1 cellular context compared by ENCODE assay signal in the genomic region with DNA sequence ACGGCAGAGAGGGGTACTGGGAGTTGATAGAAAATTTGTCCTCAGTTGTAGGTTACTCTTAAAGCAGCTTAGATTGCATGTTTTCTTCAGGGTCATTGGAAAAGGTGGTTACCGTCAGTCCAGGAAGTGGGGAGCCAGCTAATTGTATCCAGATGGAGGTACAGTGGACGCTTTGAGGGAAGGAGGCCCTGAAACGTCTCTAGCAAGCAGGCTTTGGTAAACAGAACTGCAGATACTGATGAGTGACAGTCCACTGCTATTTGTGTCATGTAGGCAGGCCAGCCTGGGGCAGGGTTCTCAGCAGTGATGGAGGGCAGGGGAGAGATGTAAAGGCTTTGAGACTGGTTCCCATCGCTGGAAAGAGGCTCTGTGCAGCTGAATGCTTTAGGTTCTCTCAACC.
TF ChIP-seq lines count a peak whose summit lies in the region.

No MANE protein-coding gene starts in this region.

TF ChIP-seq in SK-N-SH treated with all-trans-retinoic acid at 6 μM for 48 hours, 23 proteins besides CTCF, POLR2A, EP300 and RAD21 (continued from another document):
- TF ChIP-seq, protein P1, sequence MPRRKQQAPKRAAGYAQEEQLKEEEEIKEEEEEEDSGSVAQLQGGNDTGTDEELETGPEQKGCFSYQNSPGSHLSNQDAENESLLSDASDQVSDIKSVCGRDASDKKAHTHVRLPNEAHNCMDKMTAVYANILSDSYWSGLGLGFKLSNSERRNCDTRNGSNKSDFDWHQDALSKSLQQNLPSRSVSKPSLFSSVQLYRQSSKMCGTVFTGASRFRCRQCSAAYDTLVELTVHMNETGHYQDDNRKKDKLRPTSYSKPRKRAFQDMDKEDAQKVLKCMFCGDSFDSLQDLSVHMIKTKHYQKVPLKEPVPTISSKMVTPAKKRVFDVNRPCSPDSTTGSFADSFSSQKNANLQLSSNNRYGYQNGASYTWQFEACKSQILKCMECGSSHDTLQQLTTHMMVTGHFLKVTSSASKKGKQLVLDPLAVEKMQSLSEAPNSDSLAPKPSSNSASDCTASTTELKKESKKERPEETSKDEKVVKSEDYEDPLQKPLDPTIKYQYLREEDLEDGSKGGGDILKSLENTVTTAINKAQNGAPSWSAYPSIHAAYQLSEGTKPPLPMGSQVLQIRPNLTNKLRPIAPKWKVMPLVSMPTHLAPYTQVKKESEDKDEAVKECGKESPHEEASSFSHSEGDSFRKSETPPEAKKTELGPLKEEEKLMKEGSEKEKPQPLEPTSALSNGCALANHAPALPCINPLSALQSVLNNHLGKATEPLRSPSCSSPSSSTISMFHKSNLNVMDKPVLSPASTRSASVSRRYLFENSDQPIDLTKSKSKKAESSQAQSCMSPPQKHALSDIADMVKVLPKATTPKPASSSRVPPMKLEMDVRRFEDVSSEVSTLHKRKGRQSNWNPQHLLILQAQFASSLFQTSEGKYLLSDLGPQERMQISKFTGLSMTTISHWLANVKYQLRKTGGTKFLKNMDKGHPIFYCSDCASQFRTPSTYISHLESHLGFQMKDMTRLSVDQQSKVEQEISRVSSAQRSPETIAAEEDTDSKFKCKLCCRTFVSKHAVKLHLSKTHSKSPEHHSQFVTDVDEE (CRISPR knock-in tag; IDR thresholded peaks at IDR 0.05): peak; percentile 77
- TF ChIP-seq ESRRG (CRISPR knock-in tag; IDR thresholded peaks at IDR 0.05) (no peak), TCF4 (CRISPR knock-in tag; IDR thresholded peaks at IDR 0.05; ENCODE audit: borderline replicate concordance) (peak; percentile 65; the same call in 1 of the 2 replicates), ZFP3 (CRISPR knock-in tag; IDR thresholded peaks at IDR 0.05) (no peak), PPARA (CRISPR knock-in tag; IDR thresholded peaks at IDR 0.05; ENCODE audit: borderline replicate concordance) (no peak)
- TF ChIP-seq, protein P2, sequence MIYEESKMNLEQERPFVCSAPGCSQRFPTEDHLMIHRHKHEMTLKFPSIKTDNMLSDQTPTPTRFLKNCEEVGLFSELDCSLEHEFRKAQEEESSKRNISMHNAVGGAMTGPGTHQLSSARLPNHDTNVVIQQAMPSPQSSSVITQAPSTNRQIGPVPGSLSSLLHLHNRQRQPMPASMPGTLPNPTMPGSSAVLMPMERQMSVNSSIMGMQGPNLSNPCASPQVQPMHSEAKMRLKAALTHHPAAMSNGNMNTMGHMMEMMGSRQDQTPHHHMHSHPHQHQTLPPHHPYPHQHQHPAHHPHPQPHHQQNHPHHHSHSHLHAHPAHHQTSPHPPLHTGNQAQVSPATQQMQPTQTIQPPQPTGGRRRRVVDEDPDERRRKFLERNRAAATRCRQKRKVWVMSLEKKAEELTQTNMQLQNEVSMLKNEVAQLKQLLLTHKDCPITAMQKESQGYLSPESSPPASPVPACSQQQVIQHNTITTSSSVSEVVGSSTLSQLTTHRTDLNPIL (CRISPR knock-in tag; IDR thresholded peaks at IDR 0.05; ENCODE audit: low read depth): no peak
